In the genomic region with DNA sequence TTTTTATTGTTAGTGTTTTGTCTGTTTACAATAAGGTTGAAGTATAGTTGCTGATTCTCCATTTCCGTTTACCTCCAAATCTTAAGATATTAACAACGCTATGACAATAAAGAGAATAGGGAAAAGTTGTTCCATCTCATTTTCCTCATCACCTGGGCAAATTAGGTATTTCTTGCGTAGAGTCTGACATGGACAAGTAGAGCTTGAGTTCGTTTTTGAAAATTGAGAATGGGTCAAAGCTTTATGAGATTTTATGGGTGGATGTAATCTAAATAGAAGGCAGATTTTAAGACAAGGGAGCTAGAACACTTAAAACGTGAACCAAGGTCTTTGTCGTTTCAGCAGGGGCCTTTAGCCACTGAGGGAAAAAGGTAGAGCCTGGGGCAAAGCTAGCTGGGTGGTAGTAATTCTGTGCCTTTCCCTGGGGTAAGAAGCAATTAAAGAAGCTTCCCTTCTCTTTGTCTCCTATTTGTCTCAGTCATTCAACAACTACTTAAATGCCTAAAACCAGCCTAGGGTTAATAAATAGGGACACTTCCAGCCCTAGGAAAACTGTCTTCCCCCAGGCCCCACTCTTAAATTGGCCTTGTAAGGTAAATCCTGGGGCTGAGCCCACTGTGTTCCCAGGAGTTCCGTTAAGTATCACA, we compare ENCODE assay signal across 8 cellular contexts. TPM values are rescaled to one million over a fixed set of nuclear protein-coding genes. Genes with fewer than 3 reads are reported as not detected.
DNase-seq lines count a peak whose midpoint lies in the region; ATAC-seq and TF ChIP-seq lines count a peak whose summit lies in the region.

No MANE protein-coding gene starts in this region.

- no peaks in the 10 kb centered on the region for H3K36me3 ChIP-seq in iPS-18a (ENCODE audit: control insufficient read depth, low read depth, low read length)

- H3K4me3 ChIP-seq in iPS-18a (ENCODE audit: low read length): peak overlapping the region; percentile 99

- CTCF ChIA-PET in activated B cell treated with CpG ODN at 0.5 μM for 24 hours (lab: Charles Lee): no interaction called here

- peaks cover 4% of the 10 kb centered on the region for H3K9me3 Mint-ChIP-seq in activated B cell treated with CpG ODN at 0.5 μM for 24 hours

- peak; percentile 30 for DNase-seq in NCI-H748 (lab: John Stamatoyannopoulos, UW; ENCODE audit: unreplicated experiment)
- DNase-seq in NCI-H748 treated with DMSO at 0.1 percent for 48 hours (lab: John Stamatoyannopoulos, UW): no peak
- no peak for DNase-seq in activated B cell treated with CpG ODN at 0.5 μM for 24 hours
- peak; percentile 10 for DNase-seq in superior temporal gyrus (ENCODE audit: extremely low spot score)
- no peak for DNase-seq in cortex of kidney (lab: John Stamatoyannopoulos, UW)
- no peak for DNase-seq in KG1 (lab: John Stamatoyannopoulos, UW)
- no peak for DNase-seq in SK-N-DZ (ENCODE audit: low spot score)

- peak overlapping the region; percentile 100 for H3K4me3 Mint-ChIP-seq in activated B cell treated with CpG ODN at 0.5 μM for 24 hours

- peak overlapping the region; percentile 96 for H3K9ac ChIP-seq in iPS-18a (ENCODE audit: low read length)

- H3K4me1 ChIP-seq in iPS-18a (ENCODE audit: control insufficient read depth, low read depth, low read length): peaks cover 7% of the 10 kb centered on the region

- ATAC-seq in activated B cell treated with CpG ODN at 0.5 μM for 24 hours (ENCODE audit: low read depth): no peak

- TF ChIP-seq CTCF in activated B cell treated with CpG ODN at 0.5 μM for 24 hours (IDR thresholded peaks at IDR 0.05): no peak

- peak overlapping the region; percentile 98 for H3K27ac Mint-ChIP-seq in activated B cell treated with CpG ODN at 0.5 μM for 24 hours

- no peaks in the 10 kb centered on the region for H3K9me3 ChIP-seq in iPS-18a (ENCODE audit: control insufficient read depth, low read depth, low read length)

- POLR2A ChIA-PET in activated B cell treated with CpG ODN at 0.5 μM for 24 hours (lab: Charles Lee): interaction anchor here (0.7 to 3.9 kb wide), 4 partner anchors 9 to 63 kb away, joined by 3 to 32 read pairs (median 13); partner anchors contain the start of genes IFT74 and PLAA

- H3K27me3 ChIP-seq in iPS-18a (ENCODE audit: control insufficient read depth, insufficient read depth, low read length): no peaks in the 10 kb centered on the region

- peak overlapping the region; percentile 74 for H3K27ac ChIP-seq in iPS-18a (ENCODE audit: low read length)

- H3K4me1 Mint-ChIP-seq in activated B cell treated with CpG ODN at 0.5 μM for 24 hours: peaks cover 41% of the 10 kb centered on the region

- intact Hi-C loops in activated B cell treated with CpG ODN at 0.5 μM for 24 hours (cut with micrococcal nuclease): loop anchor here (2.0 to 10.0 kb wide), 3 partner anchors 62 to 680 kb away; partner anchors contain the start of gene C9orf72

- H3K27me3 Mint-ChIP-seq in activated B cell treated with CpG ODN at 0.5 μM for 24 hours: no peaks in the 10 kb centered on the region

- peaks cover 6% of the 10 kb centered on the region for H3K36me3 Mint-ChIP-seq in activated B cell treated with CpG ODN at 0.5 μM for 24 hours (ENCODE audit: low read depth)

RNA-seq across cellular contexts. Expression of gene CAAP1, which starts 0.6 kb away (rescaled TPM):
- 15.1 and 16.6 TPM in 2 replicates for total RNA-seq in activated B cell treated with CpG ODN at 0.5 μM for 24 hours
- polyA plus RNA-seq in SK-N-DZ (2014; cell fraction: cytosol; rRNA removed): 6.0 and 8.4 TPM in 2 replicates
- polyA plus RNA-seq in SK-N-DZ (2014; cell fraction: nucleus; rRNA removed): 5.1 and 8.4 TPM in 2 replicates

RNA-seq across cellular contexts. Expression of gene PLAA, which starts 53.9 kb away (rescaled TPM):
- total RNA-seq in activated B cell treated with CpG ODN at 0.5 μM for 24 hours: 25.6 and 31.3 TPM in 2 replicates
- 7.6 and 8.1 TPM in 2 replicates for polyA plus RNA-seq in SK-N-DZ (2014; cell fraction: cytosol; rRNA removed)
- polyA plus RNA-seq in SK-N-DZ (2014; cell fraction: nucleus; rRNA removed): 3.4 and 7.5 TPM in 2 replicates

Comparison
In these comparisons a context has a peak if more than half of its experiments do, and no peak if none do; other contexts are left out.
1. DNase-seq: peak in NCI-H748 (single experiment) and superior temporal gyrus (single experiment); none in NCI-H748 treated with DMSO at 0.1 percent for 48 hours (single experiment), activated B cell treated with CpG ODN at 0.5 μM for 24 hours (single experiment), cortex of kidney (single experiment), KG1 (single experiment) and SK-N-DZ (single experiment).